Comparison of ENCODE assay signal across 1 cellular context in genomic region chr2:172480301-172481218, GRCh38.
TF ChIP-seq lines count a peak whose summit lies in the region.

No MANE protein-coding gene starts in this region.

TF ChIP-seq in GM23338, 12 proteins besides CTCF, POLR2A, EP300 and RAD21 (continued from another document):
- TF ChIP-seq ZNF462 (CRISPR knock-in tag; IDR thresholded peaks at IDR 0.05) (no peak), ZNF331 (CRISPR knock-in tag; IDR thresholded peaks at IDR 0.05; ENCODE audit: low read depth) (no peak), ZNF114 (CRISPR knock-in tag; IDR thresholded peaks at IDR 0.05) (no peak), REST (IDR thresholded peaks at IDR 0.05; ENCODE audit: unreplicated experiment) (no peak), POLR2AphosphoS5 (IDR thresholded peaks at IDR 0.05; ENCODE audit: low read depth) (no peak)
